In the genomic region with DNA sequence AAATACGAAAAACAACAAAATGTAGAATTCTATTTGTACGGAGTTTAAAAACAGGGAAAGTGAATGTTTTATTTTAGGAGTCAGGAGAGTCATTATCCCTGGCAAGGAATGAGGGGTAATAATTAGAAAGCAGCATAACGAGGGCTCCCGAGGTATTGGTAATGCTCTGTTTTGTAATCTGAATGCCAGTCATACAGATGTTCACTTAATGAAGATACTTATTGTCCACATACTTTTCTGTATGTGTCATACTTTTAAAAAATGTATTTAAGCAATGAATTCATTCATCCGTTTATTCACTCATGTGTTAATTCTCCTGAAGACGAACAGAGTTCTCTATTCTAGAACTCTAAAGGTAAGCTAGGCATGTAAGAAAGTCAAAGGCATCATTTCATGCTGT, we compare ENCODE assay signal across 19 cellular contexts.
"Had no signal": no experiment of that assay in that cellular context is flagged by ENCODE, and none has a peak within 500 bp of the region (broad histone marks: within the 10 kb centered on the region; RNA-seq: fewer than 3 reads in every experiment).

No MANE protein-coding gene starts in this region.

- H3K27me3 ChIP-seq: cardiac muscle cell, esophagus squamous epithelium, heart left ventricle, ovary, tibial nerve had no signal

- H3K4me1 ChIP-seq: psoas muscle had no signal

- H3K36me3 ChIP-seq: cardiac muscle cell, esophagus squamous epithelium, heart left ventricle, ovary, tibial nerve had no signal

- H3K27ac ChIP-seq: cardiac muscle cell, esophagus squamous epithelium, heart left ventricle, ovary, psoas muscle, tibial nerve had no signal

- H3K9me3 ChIP-seq: esophagus squamous epithelium, heart left ventricle, ovary, psoas muscle, tibial nerve had no signal

- DNase-seq: activated CD4-positive, alpha-beta T cell treated with anti-CD3 and anti-CD28 coated beads, Interleukin-2, amount 10 ng/mL, durations not matched to agents 24 days and 14 days; activated CD8-positive, alpha-beta T cell treated with anti-CD3 and anti-CD28 coated beads for 36 hours; activated naive CD4-positive, alpha-beta T cell treated with anti-CD3 and anti-CD28 coated beads for 36 hours; activated T-cell treated with anti-CD3 and anti-CD28 coated beads, Interleukin-2, amount 50 U/mL, for 24 hours; dermis blood vessel endothelial cell; effector memory CD4-positive, alpha-beta T cell; esophagus squamous epithelium; foreskin melanocyte; heart left ventricle; naive thymus-derived CD8-positive, alpha-beta T cell; ovary; psoas muscle; right cardiac atrium; small intestine; stimulated activated CD4-positive, alpha-beta T cell treated with anti-CD3 and anti-CD28 coated beads, Interleukin-15, amount 100 ng/mL, for 24 hours; stimulated activated CD4-positive, alpha-beta T cell treated with anti-CD3 and anti-CD28 coated beads, Interleukin-2, amount 100 ng/mL, for 48 hours had no signal

- H3K4me3 ChIP-seq: cardiac muscle cell, esophagus squamous epithelium, heart left ventricle, ovary, psoas muscle, tibial nerve had no signal

- ATAC-seq: activated CD8-positive, alpha-beta T cell treated with anti-CD3 and anti-CD28 coated beads for 36 hours; heart left ventricle; naive thymus-derived CD8-positive, alpha-beta T cell; psoas muscle; right cardiac atrium; WTC11 had no signal
